1 cellular context compared by ENCODE assay signal in the genomic region with DNA sequence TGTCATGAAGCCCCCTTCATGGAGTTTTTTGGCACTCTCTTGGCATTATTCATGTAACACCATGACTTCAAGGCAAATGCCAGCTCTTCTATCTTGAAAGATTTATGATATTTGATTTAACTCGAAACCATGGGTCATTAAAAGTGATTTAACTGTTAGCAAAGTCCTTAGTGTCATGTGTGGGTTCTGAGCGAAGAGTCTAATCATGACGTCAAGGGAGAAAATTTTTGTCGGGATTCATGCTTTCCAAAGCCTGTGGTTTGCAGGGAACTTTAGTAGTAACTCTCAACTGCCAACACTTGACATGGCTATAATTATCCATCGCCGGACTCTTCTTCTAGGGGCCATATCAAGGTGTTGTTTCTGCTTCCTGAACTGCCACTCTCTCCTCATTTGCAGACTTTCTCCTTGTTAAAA.
TF ChIP-seq lines count a peak whose summit lies in the region.

No MANE protein-coding gene starts in this region.

TF ChIP-seq in HEK293, 187 proteins besides CTCF, POLR2A, EP300 and RAD21 (continued from another document and continues in another):
- TF ChIP-seq, protein P1, sequence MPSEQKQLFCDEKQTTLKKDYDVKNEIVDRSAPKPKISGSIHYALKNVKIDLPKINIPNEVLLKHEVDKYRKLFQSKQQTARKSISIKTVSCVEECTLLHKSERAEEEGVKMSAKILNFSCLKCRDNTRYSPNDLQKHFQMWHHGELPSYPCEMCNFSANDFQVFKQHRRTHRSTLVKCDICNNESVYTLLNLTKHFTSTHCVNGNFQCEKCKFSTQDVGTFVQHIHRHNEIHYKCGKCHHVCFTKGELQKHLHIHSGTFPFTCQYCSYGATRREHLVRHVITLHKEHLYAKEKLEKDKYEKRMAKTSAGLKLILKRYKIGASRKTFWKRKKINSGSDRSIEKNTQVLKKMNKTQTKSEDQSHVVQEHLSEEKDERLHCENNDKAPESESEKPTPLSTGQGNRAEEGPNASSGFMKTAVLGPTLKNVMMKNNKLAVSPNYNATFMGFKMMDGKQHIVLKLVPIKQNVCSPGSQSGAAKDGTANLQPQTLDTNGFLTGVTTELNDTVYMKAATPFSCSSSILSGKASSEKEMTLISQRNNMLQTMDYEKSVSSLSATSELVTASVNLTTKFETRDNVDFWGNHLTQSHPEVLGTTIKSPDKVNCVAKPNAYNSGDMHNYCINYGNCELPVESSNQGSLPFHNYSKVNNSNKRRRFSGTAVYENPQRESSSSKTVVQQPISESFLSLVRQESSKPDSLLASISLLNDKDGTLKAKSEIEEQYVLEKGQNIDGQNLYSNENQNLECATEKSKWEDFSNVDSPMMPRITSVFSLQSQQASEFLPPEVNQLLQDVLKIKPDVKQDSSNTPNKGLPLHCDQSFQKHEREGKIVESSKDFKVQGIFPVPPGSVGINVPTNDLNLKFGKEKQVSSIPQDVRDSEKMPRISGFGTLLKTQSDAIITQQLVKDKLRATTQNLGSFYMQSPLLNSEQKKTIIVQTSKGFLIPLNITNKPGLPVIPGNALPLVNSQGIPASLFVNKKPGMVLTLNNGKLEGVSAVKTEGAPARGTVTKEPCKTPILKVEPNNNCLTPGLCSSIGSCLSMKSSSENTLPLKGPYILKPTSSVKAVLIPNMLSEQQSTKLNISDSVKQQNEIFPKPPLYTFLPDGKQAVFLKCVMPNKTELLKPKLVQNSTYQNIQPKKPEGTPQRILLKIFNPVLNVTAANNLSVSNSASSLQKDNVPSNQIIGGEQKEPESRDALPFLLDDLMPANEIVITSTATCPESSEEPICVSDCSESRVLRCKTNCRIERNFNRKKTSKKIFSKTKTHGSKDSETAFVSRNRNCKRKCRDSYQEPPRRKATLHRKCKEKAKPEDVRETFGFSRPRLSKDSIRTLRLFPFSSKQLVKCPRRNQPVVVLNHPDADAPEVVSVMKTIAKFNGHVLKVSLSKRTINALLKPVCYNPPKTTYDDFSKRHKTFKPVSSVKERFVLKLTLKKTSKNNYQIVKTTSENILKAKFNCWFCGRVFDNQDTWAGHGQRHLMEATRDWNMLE (tag by site-specific recombination; conservative IDR thresholded peaks at IDR 0.05; ENCODE audit: low read depth) = no peak
- TF ChIP-seq ZNF37A (tag by site-specific recombination; IDR thresholded peaks at IDR 0.05) (no peak), ZNF768 (tag by site-specific recombination; IDR thresholded peaks at IDR 0.05) (no peak), KLF7 (tag by site-specific recombination; IDR thresholded peaks at IDR 0.05; ENCODE audit: borderline replicate concordance) (no peak), MZF1 (tag by site-specific recombination; IDR thresholded peaks at IDR 0.05; ENCODE audit: borderline replicate concordance) (no peak), ZNF292 (tag by site-specific recombination; IDR thresholded peaks at IDR 0.05; ENCODE audit: borderline replicate concordance, low read depth) (no peak), SCRT1 (tag by site-specific recombination; IDR thresholded peaks at IDR 0.05; ENCODE audit: borderline replicate concordance) (no peak), ZFP69B (tag by site-specific recombination; IDR thresholded peaks at IDR 0.05) (no peak), GLIS1 (tag by site-specific recombination; IDR thresholded peaks at IDR 0.05) (peak; percentile 64; the same call in 1 of the 2 replicates), ZNF23 (tag by site-specific recombination; IDR thresholded peaks at IDR 0.05; ENCODE audit: borderline replicate concordance) (no peak), ZNF335 (tag by site-specific recombination; conservative IDR thresholded peaks at IDR 0.05) (no peak), WT1 (tag by site-specific recombination; IDR thresholded peaks at IDR 0.05) (peak; percentile 93), ZNF521 (tag by site-specific recombination; IDR thresholded peaks at IDR 0.05) (no peak), ZNF140 (tag by site-specific recombination; IDR thresholded peaks at IDR 0.05) (no peak), KLF9 (tag by site-specific recombination; IDR thresholded peaks at IDR 0.05; ENCODE audit: low read depth) (no peak), TRIM28 (IDR thresholded peaks at IDR 0.05; ENCODE audit: borderline replicate concordance, low read length) (no peak), ZNF530 (tag by site-specific recombination; IDR thresholded peaks at IDR 0.05; ENCODE audit: low read depth) (no peak), SP7 (tag by site-specific recombination; IDR thresholded peaks at IDR 0.05) (peak; percentile 97), REPIN1 (tag by site-specific recombination; IDR thresholded peaks at IDR 0.05; ENCODE audit: low read depth) (no peak), ZNF707 (tag by site-specific recombination; IDR thresholded peaks at IDR 0.05) (no peak), GLI2 (tag by site-specific recombination; IDR thresholded peaks at IDR 0.05; ENCODE audit: borderline replicate concordance, low read depth) (peak; percentile 86), ZNF391 (tag by site-specific recombination; IDR thresholded peaks at IDR 0.05; ENCODE audit: borderline replicate concordance, low read depth) (peak; percentile 52; the same call in 1 of the 2 replicates), ZNF843 (tag by site-specific recombination; IDR thresholded peaks at IDR 0.05) (peak; percentile 95), ZNF404 (tag by site-specific recombination; IDR thresholded peaks at IDR 0.05) (no peak), ZNF529 (tag by site-specific recombination; IDR thresholded peaks at IDR 0.05; ENCODE audit: insufficient replicate concordance) (no peak), ZBTB48 (tag by site-specific recombination; IDR thresholded peaks at IDR 0.05) (peak; percentile 36; the same call in 1 of the 2 replicates), ZNF121 (tag by site-specific recombination; IDR thresholded peaks at IDR 0.05) (no peak), EGR2 (tag by site-specific recombination; IDR thresholded peaks at IDR 0.05; ENCODE audit: low read depth) (no peak), GLIS2 (tag by site-specific recombination; IDR thresholded peaks at IDR 0.05) (no peak; the same call in 1 of the 2 replicates), ZNF747 (tag by site-specific recombination; IDR thresholded peaks at IDR 0.05) (no peak), BCL11B (tag by site-specific recombination; IDR thresholded peaks at IDR 0.05; ENCODE audit: low read depth) (0 out of 2 replicates have a peak, but pooled peaks have one; percentile 31)
- TF ChIP-seq, protein P2, sequence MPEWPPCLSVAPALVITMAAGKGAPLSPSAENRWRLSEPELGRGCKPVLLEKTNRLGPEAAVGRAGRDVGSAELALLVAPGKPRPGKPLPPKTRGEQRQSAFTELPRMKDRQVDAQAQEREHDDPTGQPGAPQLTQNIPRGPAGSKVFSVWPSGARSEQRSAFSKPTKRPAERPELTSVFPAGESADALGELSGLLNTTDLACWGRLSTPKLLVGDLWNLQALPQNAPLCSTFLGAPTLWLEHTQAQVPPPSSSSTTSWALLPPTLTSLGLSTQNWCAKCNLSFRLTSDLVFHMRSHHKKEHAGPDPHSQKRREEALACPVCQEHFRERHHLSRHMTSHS (tag by site-specific recombination; IDR thresholded peaks at IDR 0.05) = no peak
- TF ChIP-seq, protein P3, sequence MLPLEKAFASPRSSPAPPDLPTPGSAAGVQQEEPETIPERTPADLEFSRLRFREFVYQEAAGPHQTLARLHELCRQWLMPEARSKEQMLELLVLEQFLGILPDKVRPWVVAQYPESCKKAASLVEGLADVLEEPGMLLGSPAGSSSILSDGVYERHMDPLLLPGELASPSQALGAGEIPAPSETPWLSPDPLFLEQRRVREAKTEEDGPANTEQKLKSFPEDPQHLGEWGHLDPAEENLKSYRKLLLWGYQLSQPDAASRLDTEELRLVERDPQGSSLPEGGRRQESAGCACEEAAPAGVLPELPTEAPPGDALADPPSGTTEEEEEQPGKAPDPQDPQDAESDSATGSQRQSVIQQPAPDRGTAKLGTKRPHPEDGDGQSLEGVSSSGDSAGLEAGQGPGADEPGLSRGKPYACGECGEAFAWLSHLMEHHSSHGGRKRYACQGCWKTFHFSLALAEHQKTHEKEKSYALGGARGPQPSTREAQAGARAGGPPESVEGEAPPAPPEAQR (tag by site-specific recombination; IDR thresholded peaks at IDR 0.05) = no peak
- TF ChIP-seq, protein P4, sequence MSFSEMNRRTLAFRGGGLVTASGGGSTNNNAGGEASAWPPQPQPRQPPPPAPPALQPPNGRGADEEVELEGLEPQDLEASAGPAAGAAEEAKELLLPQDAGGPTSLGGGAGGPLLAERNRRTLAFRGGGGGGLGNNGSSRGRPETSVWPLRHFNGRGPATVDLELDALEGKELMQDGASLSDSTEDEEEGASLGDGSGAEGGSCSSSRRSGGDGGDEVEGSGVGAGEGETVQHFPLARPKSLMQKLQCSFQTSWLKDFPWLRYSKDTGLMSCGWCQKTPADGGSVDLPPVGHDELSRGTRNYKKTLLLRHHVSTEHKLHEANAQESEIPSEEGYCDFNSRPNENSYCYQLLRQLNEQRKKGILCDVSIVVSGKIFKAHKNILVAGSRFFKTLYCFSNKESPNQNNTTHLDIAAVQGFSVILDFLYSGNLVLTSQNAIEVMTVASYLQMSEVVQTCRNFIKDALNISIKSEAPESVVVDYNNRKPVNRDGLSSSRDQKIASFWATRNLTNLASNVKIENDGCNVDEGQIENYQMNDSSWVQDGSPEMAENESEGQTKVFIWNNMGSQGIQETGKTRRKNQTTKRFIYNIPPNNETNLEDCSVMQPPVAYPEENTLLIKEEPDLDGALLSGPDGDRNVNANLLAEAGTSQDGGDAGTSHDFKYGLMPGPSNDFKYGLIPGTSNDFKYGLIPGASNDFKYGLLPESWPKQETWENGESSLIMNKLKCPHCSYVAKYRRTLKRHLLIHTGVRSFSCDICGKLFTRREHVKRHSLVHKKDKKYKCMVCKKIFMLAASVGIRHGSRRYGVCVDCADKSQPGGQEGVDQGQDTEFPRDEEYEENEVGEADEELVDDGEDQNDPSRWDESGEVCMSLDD (tag by site-specific recombination; IDR thresholded peaks at IDR 0.05) = no peak
- TF ChIP-seq, protein P5, sequence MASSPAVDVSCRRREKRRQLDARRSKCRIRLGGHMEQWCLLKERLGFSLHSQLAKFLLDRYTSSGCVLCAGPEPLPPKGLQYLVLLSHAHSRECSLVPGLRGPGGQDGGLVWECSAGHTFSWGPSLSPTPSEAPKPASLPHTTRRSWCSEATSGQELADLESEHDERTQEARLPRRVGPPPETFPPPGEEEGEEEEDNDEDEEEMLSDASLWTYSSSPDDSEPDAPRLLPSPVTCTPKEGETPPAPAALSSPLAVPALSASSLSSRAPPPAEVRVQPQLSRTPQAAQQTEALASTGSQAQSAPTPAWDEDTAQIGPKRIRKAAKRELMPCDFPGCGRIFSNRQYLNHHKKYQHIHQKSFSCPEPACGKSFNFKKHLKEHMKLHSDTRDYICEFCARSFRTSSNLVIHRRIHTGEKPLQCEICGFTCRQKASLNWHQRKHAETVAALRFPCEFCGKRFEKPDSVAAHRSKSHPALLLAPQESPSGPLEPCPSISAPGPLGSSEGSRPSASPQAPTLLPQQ (tag by site-specific recombination; IDR thresholded peaks at IDR 0.05) = 0 out of 2 replicates have a peak, but pooled peaks have one; percentile 32
- TF ChIP-seq, protein P6, sequence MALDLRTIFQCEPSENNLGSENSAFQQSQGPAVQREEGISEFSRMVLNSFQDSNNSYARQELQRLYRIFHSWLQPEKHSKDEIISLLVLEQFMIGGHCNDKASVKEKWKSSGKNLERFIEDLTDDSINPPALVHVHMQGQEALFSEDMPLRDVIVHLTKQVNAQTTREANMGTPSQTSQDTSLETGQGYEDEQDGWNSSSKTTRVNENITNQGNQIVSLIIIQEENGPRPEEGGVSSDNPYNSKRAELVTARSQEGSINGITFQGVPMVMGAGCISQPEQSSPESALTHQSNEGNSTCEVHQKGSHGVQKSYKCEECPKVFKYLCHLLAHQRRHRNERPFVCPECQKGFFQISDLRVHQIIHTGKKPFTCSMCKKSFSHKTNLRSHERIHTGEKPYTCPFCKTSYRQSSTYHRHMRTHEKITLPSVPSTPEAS (tag by site-specific recombination; IDR thresholded peaks at IDR 0.05) = no peak; the same call in 1 of the 2 replicates
- TF ChIP-seq, protein P7, sequence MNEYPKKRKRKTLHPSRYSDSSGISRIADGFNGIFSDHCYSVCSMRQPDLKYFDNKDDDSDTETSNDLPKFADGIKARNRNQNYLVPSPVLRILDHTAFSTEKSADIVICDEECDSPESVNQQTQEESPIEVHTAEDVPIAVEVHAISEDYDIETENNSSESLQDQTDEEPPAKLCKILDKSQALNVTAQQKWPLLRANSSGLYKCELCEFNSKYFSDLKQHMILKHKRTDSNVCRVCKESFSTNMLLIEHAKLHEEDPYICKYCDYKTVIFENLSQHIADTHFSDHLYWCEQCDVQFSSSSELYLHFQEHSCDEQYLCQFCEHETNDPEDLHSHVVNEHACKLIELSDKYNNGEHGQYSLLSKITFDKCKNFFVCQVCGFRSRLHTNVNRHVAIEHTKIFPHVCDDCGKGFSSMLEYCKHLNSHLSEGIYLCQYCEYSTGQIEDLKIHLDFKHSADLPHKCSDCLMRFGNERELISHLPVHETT (tag by site-specific recombination; IDR thresholded peaks at IDR 0.05) = peak; percentile 91
- TF ChIP-seq, protein P8, sequence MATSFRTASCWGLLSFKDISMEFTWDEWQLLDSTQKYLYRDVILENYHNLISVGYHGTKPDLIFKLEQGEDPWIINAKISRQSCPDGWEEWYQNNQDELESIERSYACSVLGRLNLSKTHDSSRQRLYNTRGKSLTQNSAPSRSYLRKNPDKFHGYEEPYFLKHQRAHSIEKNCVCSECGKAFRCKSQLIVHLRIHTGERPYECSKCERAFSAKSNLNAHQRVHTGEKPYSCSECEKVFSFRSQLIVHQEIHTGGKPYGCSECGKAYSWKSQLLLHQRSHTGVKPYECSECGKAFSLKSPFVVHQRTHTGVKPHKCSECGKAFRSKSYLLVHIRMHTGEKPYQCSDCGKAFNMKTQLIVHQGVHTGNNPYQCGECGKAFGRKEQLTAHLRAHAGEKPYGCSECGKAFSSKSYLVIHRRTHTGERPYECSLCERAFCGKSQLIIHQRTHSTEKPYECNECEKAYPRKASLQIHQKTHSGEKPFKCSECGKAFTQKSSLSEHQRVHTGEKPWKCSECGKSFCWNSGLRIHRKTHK (tag by site-specific recombination; IDR thresholded peaks at IDR 0.05) = no peak
- TF ChIP-seq, protein P9, sequence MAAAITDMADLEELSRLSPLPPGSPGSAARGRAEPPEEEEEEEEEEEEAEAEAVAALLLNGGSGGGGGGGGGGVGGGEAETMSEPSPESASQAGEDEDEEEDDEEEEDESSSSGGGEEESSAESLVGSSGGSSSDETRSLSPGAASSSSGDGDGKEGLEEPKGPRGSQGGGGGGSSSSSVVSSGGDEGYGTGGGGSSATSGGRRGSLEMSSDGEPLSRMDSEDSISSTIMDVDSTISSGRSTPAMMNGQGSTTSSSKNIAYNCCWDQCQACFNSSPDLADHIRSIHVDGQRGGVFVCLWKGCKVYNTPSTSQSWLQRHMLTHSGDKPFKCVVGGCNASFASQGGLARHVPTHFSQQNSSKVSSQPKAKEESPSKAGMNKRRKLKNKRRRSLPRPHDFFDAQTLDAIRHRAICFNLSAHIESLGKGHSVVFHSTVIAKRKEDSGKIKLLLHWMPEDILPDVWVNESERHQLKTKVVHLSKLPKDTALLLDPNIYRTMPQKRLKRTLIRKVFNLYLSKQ (tag by site-specific recombination; IDR thresholded peaks at IDR 0.05; ENCODE audit: borderline replicate concordance) = no peak
